1 cellular context compared by ENCODE assay signal in the genomic region with DNA sequence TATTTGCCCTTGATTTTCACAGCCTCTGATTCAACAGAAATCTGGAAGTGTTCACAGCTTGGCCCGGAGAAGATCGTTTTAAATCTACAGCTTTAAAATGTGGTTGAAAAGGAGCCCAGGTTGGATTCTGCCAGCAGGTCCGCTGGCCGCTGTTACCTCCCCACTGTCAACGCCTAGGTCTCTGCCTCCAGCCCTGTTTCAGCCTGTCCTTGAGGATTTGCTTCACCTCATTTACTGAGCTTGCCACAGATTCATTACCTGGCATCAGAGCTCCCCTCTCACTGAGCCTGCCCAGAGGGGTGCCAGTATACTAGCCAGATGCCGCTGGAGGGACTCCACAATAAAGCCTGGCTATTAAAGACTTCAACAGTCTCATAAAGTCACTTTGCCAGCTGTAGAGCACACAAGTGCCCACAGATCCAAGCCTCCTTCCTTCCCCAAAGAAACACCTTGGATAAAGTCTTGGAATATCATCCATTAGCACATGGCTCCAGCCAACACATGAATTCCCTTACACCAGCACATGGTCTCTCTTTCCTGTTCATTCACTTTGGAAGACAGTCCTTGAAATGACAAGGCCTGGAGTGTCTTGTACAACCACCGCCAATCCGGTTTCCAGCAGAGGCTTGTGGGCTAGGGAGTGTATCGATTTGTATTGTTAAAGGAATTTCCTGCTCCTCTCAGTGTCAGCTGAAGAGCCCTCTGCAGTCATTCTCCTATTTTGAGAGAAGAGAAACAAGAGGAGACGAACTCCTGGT.
TF ChIP-seq lines count a peak whose summit lies in the region.

No MANE protein-coding gene starts in this region.

TF ChIP-seq in WTC11, 78 proteins besides CTCF, POLR2A, EP300 and RAD21 (continued from another document):
- TF ChIP-seq, protein P1, sequence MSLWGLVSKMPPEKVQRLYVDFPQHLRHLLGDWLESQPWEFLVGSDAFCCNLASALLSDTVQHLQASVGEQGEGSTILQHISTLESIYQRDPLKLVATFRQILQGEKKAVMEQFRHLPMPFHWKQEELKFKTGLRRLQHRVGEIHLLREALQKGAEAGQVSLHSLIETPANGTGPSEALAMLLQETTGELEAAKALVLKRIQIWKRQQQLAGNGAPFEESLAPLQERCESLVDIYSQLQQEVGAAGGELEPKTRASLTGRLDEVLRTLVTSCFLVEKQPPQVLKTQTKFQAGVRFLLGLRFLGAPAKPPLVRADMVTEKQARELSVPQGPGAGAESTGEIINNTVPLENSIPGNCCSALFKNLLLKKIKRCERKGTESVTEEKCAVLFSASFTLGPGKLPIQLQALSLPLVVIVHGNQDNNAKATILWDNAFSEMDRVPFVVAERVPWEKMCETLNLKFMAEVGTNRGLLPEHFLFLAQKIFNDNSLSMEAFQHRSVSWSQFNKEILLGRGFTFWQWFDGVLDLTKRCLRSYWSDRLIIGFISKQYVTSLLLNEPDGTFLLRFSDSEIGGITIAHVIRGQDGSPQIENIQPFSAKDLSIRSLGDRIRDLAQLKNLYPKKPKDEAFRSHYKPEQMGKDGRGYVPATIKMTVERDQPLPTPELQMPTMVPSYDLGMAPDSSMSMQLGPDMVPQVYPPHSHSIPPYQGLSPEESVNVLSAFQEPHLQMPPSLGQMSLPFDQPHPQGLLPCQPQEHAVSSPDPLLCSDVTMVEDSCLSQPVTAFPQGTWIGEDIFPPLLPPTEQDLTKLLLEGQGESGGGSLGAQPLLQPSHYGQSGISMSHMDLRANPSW (CRISPR knock-in tag; conservative IDR thresholded peaks at IDR 0.05; ENCODE audit: low read depth) = no peak
- TF ChIP-seq, protein P2, sequence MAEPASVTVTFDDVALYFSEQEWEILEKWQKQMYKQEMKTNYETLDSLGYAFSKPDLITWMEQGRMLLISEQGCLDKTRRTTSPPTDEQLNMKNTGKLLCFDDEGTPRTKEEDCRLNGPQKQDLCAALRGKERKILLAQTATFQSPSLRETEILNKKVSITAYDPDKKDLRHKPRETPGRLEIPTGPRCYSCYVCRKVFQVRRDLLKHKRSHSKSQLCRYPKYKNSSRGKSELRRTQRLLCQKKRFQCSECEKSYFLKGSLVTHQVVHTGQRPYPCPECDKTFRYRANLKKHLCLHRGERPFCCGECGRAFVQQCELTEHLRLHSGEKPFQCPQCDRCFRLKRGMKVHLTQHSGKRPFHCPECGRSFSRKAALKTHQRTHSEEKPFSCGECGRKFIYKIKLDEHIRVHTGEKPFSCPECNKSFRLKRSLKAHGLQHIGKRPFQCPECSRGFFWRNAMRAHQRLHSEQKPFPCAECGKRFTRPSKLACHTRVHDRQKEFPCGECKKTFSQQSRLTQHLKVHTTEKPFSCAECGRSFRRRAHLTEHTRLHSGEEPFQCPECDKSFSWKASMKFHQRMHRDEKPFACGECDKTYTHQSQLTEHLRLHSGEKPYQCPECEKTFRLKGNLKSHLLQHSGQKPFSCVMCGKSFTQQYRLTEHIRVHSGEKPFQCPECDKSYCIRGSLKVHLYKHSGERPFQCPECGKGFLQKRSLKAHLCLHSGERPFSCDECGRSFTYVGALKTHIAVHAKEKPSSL (CRISPR knock-in tag; conservative IDR thresholded peaks at IDR 0.05) = no peak
